15 cellular contexts compared by ENCODE assay signal in genomic region chr13:26663801-26664200, GRCh38.
DNase-seq lines count a peak whose midpoint lies in the region; ATAC-seq, FAIRE-seq and TF ChIP-seq lines count a peak whose summit lies in the region.
"Had no signal": no experiment of that assay in that cellular context is flagged by ENCODE, and none has a peak within 500 bp of the region (broad histone marks: within the 10 kb centered on the region; RNA-seq: fewer than 3 reads in every experiment).

No MANE protein-coding gene starts in this region.

- no peak for ATAC-seq in left lung
- ATAC-seq: activated T-cell treated with anti-CD3 and anti-CD28 coated beads, Interleukin-2, amount 50 U/mL, for 4 hours had no signal

- in situ Hi-C loops in HAP-1 (cut with MboI; ENCODE audit: low sequenced_read_pairs): no loop called here

- H3K9me3 ChIP-seq in DOHH2 (ENCODE audit: control insufficient read depth, insufficient read depth, low read length) (no peaks in the 10 kb centered on the region), left lung (no peaks in the 10 kb centered on the region), HAP-1 (no peaks in the 10 kb centered on the region)
- H3K9me3 ChIP-seq: Caco-2 had no signal

- H3K9me2 ChIP-seq in DOHH2 (replicated peaks; ENCODE audit: control insufficient read depth, low read length): no peaks in the 10 kb centered on the region

- no peak for FAIRE-seq in urothelium cell line (lab: Jason Lieb, UNC)
- FAIRE-seq: GM19239 had no signal

- peak overlapping the region; percentile 91 for H3K27ac ChIP-seq in DOHH2 (ENCODE audit: low read depth, low read length)
- H3K27ac ChIP-seq in left lung: no peak overlapping the region

- peaks cover 21% of the 10 kb centered on the region for H3F3A ChIP-seq in DOHH2 (ENCODE audit: control insufficient read depth, insufficient read depth)

- DNase-seq in NCI-H146 treated with DMSO at 0.1 percent for 48 hours (lab: John Stamatoyannopoulos, UW; ENCODE audit: unreplicated experiment) (peak; percentile 86), NCI-H748 treated with DMSO at 0.1 percent for 48 hours (lab: John Stamatoyannopoulos, UW) (peak; percentile 86), epithelial cell of esophagus (ENCODE audit: low read depth) (peak; percentile 58), urothelium cell line (ENCODE audit: low spot score) (no peak), left lung (no peak), HAP-1 (ENCODE audit: low spot score in 2 of 2) (no peak)
- DNase-seq in activated naive CD4-positive, alpha-beta T cell (lab: John Stamatoyannopoulos, UW): no peak
- DNase-seq: activated CD4-positive, alpha-beta T cell treated with anti-CD3 and anti-CD28 coated beads, Interleukin-2, amount 10 ng/mL, durations not matched to agents 24 days and 14 days; activated T-cell treated with anti-CD3 and anti-CD28 coated beads, Interleukin-2, amount 50 U/mL, for 4 hours; Caco-2; NK-92 treated with Interleukin-12 subunit alpha and Interleukin-12 subunit beta, amount 100 ng/mL, for 24 hours; SIG-M5; stimulated activated naive CD4-positive, alpha-beta T cell had no signal

- peaks cover 36% of the 10 kb centered on the region for H3K79me2 ChIP-seq in DOHH2 (ENCODE audit: control insufficient read depth, low read length)

- H3K4me3 ChIP-seq in DOHH2 (ENCODE audit: low read length): peak overlapping the region; percentile 77
- no peak overlapping the region for H3K4me3 ChIP-seq in epithelial cell of esophagus (ENCODE audit: low read length)
- no peak overlapping the region for H3K4me3 ChIP-seq in left lung
- H3K4me3 ChIP-seq in HAP-1: no peak overlapping the region

- no peaks in the 10 kb centered on the region for H4K20me1 ChIP-seq in DOHH2 (ENCODE audit: control insufficient read depth, insufficient read depth, low read depth, low read length)

- TF ChIP-seq CTCF in DOHH2 (IDR thresholded peaks at IDR 0.05; ENCODE audit: low read depth, low read length, poor library complexity, severe bottlenecking) (no peak), epithelial cell of esophagus (IDR thresholded peaks at IDR 0.05; ENCODE audit: insufficient read depth, low read depth, low read length, missing control alignments) (no peak), left lung (IDR thresholded peaks at IDR 0.05) (no peak)

- H3K4me2 ChIP-seq in DOHH2 (ENCODE audit: low read length): peak overlapping the region; percentile 91

- H3K27me3 ChIP-seq in DOHH2 (ENCODE audit: control insufficient read depth, low read length) (no peaks in the 10 kb centered on the region), left lung (no peaks in the 10 kb centered on the region), HAP-1 (ENCODE audit: low read depth) (no peaks in the 10 kb centered on the region)

- intact Hi-C loops in left lung (cut with DNase I): no loop called here

- H3K36me3 ChIP-seq in DOHH2 (ENCODE audit: control insufficient read depth, low read length) (peaks cover 20% of the 10 kb centered on the region), left lung (no peaks in the 10 kb centered on the region), HAP-1 (replicated peaks) (no peaks in the 10 kb centered on the region)

- peaks cover 84% of the 10 kb centered on the region for H3K4me1 ChIP-seq in DOHH2 (ENCODE audit: control insufficient read depth, low read length)
- no peaks in the 10 kb centered on the region for H3K4me1 ChIP-seq in left lung
- H3K4me1 ChIP-seq in HAP-1: no peaks in the 10 kb centered on the region
- H3K4me1 ChIP-seq: Caco-2 had no signal

Comparison
In these comparisons a context has a peak if more than half of its experiments do, and no peak if none do; other contexts are left out.
1. DNase-seq: peak in NCI-H146 treated with DMSO at 0.1 percent for 48 hours (single experiment), NCI-H748 treated with DMSO at 0.1 percent for 48 hours (single experiment) and epithelial cell of esophagus (single experiment); none in urothelium cell line (single experiment), left lung (0 of 2), activated naive CD4-positive, alpha-beta T cell (0 of 4) and HAP-1 (0 of 2).